In the genomic region with DNA sequence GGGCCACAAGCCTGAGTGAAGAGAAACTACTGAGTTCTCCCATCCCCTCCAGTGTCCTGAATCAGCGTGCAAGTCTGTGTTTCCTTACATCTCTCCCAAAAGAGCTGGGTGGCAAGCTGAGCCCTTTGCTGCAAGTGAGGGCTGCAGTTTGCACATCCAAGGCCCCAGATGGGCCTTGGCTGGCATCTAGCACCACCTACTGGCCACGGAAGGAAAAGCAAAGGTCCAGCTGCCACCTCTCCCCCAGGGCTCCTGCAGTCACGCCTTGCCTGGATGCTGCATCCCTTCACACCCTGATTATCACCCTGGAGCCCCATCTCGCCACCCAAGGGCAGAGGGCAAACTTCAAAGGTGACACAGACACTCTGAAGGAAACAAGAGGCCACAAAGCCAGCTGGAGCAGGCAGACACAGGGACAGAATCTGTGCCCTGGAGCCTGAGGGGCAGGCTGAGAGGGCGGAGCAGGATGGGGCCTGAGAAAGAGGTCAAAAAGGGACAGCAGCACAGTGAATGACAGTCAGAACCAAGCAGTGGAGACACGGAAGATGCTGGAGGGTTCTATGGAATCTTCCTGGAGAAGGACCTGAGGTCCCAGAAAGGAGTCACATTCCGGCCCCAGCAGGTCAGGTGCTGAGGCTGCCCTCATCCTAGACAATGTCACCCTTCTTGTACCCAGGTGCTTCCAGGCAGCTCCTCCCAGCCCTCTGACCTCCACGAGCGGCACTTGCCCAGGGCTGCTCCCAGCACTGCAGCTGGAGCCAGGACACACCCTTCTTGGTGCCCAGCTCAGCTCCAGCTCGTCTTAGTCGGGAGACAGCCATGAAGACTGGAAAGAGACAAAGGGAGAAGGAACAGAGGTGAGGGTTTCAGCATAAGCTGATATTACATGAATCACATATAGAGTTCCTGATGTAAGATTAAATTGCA, we compare ENCODE assay signal across 8 cellular contexts. TPM values are rescaled to one million over a fixed set of nuclear protein-coding genes. Genes with fewer than 3 reads are reported as not detected.
DNase-seq lines count a peak whose midpoint lies in the region; ATAC-seq, FAIRE-seq and TF ChIP-seq lines count a peak whose summit lies in the region.

No MANE protein-coding gene starts in this region.

- FAIRE-seq in GM12892 (lab: Jason Lieb, UNC): peak; percentile 74

- no peak for TF ChIP-seq POLR2A in GM12892 (IDR thresholded peaks at IDR 0.05; ENCODE audit: low read depth, low read length)

- TF ChIP-seq CTCF in AG04450 (IDR thresholded peaks at IDR 0.05; ENCODE audit: low read depth, low read length) (peak; percentile 90), fibroblast of villous mesenchyme (IDR thresholded peaks at IDR 0.05; ENCODE audit: insufficient read depth, low read depth, low read length) (peak; percentile 89), osteocyte (IDR thresholded peaks at IDR 0.05) (peak; percentile 78), upper lobe of right lung (IDR thresholded peaks at IDR 0.05) (peak; percentile 82)

- H3K4me3 ChIP-seq in AG04450 (ENCODE audit: low read depth, low read length): no peak overlapping the region
- no peak overlapping the region for H3K4me3 ChIP-seq in NT2/D1 (ENCODE audit: insufficient read length, low read depth)
- no peak overlapping the region for H3K4me3 ChIP-seq in fibroblast of villous mesenchyme (ENCODE audit: low read depth, low read length)
- no peak overlapping the region for H3K4me3 ChIP-seq in upper lobe of right lung

- DNase-seq in AG04450 (ENCODE audit: low read depth, low spot score): peak; percentile 21
- peak; percentile 69 for DNase-seq in GM12892 (ENCODE audit: insufficient read length)
- peak; percentile 68 for DNase-seq in NT2/D1 (ENCODE audit: low read depth, low spot score)
- DNase-seq in activated T-helper 1 cell treated with anti-CD3 and anti-CD28 coated beads, Interleukin-12 subunit alpha, Interleukin-12 subunit beta, Interleukin-2, Interleukin-4 antibody, amounts not matched to agents 30 ng/mL and 10 ng/mL and 1 ng/mL, durations not matched to agents 14 hours and 24 hours and 36 hours (ENCODE audit: low spot score): peak; percentile 22
- DNase-seq in fibroblast of villous mesenchyme (ENCODE audit: low read depth): peak; percentile 46
- DNase-seq in osteocyte (ENCODE audit: extremely low spot score, unreplicated experiment): no peak
- peak; percentile 74 for DNase-seq in upper lobe of right lung

- no peak overlapping the region for H3K27ac Mint-ChIP-seq in activated T-helper 1 cell treated with anti-CD3 and anti-CD28 coated beads, Interleukin-12 subunit alpha, Interleukin-12 subunit beta, Interleukin-2, Interleukin-4 antibody, amounts not matched to agents 30 ng/mL and 10 ng/mL and 1 ng/mL, durations not matched to agents 14 hours and 24 hours and 36 hours
- no peak overlapping the region for H3K27ac Mint-ChIP-seq in osteocyte (ENCODE audit: unreplicated experiment)

- CTCF ChIA-PET in AG04450 (lab: Charles Lee): interaction anchor here (0.6 to 2.2 kb wide), 14 partner anchors 9 to 1360 kb away, joined by 3 to 12 read pairs (median 4); no protein-coding TSS in a partner anchor

- H3K36me3 ChIP-seq in NT2/D1 (ENCODE audit: insufficient read depth, insufficient read length, low read length) (no peaks in the 10 kb centered on the region), upper lobe of right lung (no peaks in the 10 kb centered on the region)

- H3K9me3 ChIP-seq in AG04450 (ENCODE audit: control insufficient read depth, insufficient read depth, low read length) (no peaks in the 10 kb centered on the region), NT2/D1 (ENCODE audit: insufficient read depth, low read length) (no peaks in the 10 kb centered on the region), upper lobe of right lung (no peaks in the 10 kb centered on the region)

- POLR2A ChIA-PET in AG04450 (lab: Yijun Ruan, JAX): no interaction called here

- no peak overlapping the region for H3K9ac ChIP-seq in NT2/D1 (ENCODE audit: insufficient read length, low read depth)

- H3K4me3 Mint-ChIP-seq in activated T-helper 1 cell treated with anti-CD3 and anti-CD28 coated beads, Interleukin-12 subunit alpha, Interleukin-12 subunit beta, Interleukin-2, Interleukin-4 antibody, amounts not matched to agents 30 ng/mL and 10 ng/mL and 1 ng/mL, durations not matched to agents 14 hours and 24 hours and 36 hours: no peak overlapping the region
- no peak overlapping the region for H3K4me3 Mint-ChIP-seq in osteocyte (ENCODE audit: unreplicated experiment)

- no peaks in the 10 kb centered on the region for H3K4me1 Mint-ChIP-seq in activated T-helper 1 cell treated with anti-CD3 and anti-CD28 coated beads, Interleukin-12 subunit alpha, Interleukin-12 subunit beta, Interleukin-2, Interleukin-4 antibody, amounts not matched to agents 30 ng/mL and 10 ng/mL and 1 ng/mL, durations not matched to agents 14 hours and 24 hours and 36 hours (ENCODE audit: low read depth)
- no peaks in the 10 kb centered on the region for H3K4me1 Mint-ChIP-seq in osteocyte (ENCODE audit: unreplicated experiment)

- H3K36me3 Mint-ChIP-seq in activated T-helper 1 cell treated with anti-CD3 and anti-CD28 coated beads, Interleukin-12 subunit alpha, Interleukin-12 subunit beta, Interleukin-2, Interleukin-4 antibody, amounts not matched to agents 30 ng/mL and 10 ng/mL and 1 ng/mL, durations not matched to agents 14 hours and 24 hours and 36 hours (ENCODE audit: low read depth): no peaks in the 10 kb centered on the region
- no peaks in the 10 kb centered on the region for H3K36me3 Mint-ChIP-seq in osteocyte (ENCODE audit: unreplicated experiment)

- H3K27ac ChIP-seq in AG04450 (ENCODE audit: low read depth, low read length) (no peak overlapping the region), upper lobe of right lung (no peak overlapping the region)

- no peaks in the 10 kb centered on the region for H3K27me3 ChIP-seq in AG04450 (ENCODE audit: control insufficient read depth, insufficient read depth, low read length)
- H3K27me3 ChIP-seq in NT2/D1 (ENCODE audit: insufficient read depth, insufficient read length): no peaks in the 10 kb centered on the region
- peaks cover 11% of the 10 kb centered on the region for H3K27me3 ChIP-seq in upper lobe of right lung

- H3K27me3 Mint-ChIP-seq in activated T-helper 1 cell treated with anti-CD3 and anti-CD28 coated beads, Interleukin-12 subunit alpha, Interleukin-12 subunit beta, Interleukin-2, Interleukin-4 antibody, amounts not matched to agents 30 ng/mL and 10 ng/mL and 1 ng/mL, durations not matched to agents 14 hours and 24 hours and 36 hours (ENCODE audit: insufficient read depth): peaks cover 14% of the 10 kb centered on the region
- H3K27me3 Mint-ChIP-seq in osteocyte (ENCODE audit: unreplicated experiment): peaks cover 7% of the 10 kb centered on the region

- no peaks in the 10 kb centered on the region for H3K9me3 Mint-ChIP-seq in activated T-helper 1 cell treated with anti-CD3 and anti-CD28 coated beads, Interleukin-12 subunit alpha, Interleukin-12 subunit beta, Interleukin-2, Interleukin-4 antibody, amounts not matched to agents 30 ng/mL and 10 ng/mL and 1 ng/mL, durations not matched to agents 14 hours and 24 hours and 36 hours
- H3K9me3 Mint-ChIP-seq in osteocyte (ENCODE audit: unreplicated experiment): no peaks in the 10 kb centered on the region

- H3K4me1 ChIP-seq in NT2/D1 (ENCODE audit: insufficient read depth, insufficient read length): no peaks in the 10 kb centered on the region
- no peaks in the 10 kb centered on the region for H3K4me1 ChIP-seq in upper lobe of right lung

- intact Hi-C loops in activated T-helper 1 cell treated with anti-CD3 and anti-CD28 coated beads, Interleukin-12 subunit alpha, Interleukin-12 subunit beta, Interleukin-2, Interleukin-4 antibody, amounts not matched to agents 30 ng/mL and 10 ng/mL and 1 ng/mL, durations not matched to agents 14 hours and 24 hours and 36 hours (cut with micrococcal nuclease): loop anchor here (1.0 to 10.0 kb wide), 2 partner anchors 30 to 180 kb away; no protein-coding TSS in a partner anchor
- intact Hi-C loops in upper lobe of right lung (cut with DNase I): no loop called here

- peak; percentile 80 for ATAC-seq in HG02981 (IDR thresholded peaks at IDR 0.05; ENCODE audit: unreplicated experiment)
- ATAC-seq in upper lobe of right lung: peak; percentile 77

RNA-seq across cellular contexts. Expression of a gene that starts 18.3 kb away (rescaled TPM):
- polyA plus RNA-seq in AG04450 (2011; rRNA removed): 0.14 and 0.21 TPM in 2 replicates
- polyA minus RNA-seq in AG04450 (2011; rRNA and poly(A)+ RNA removed): 0.13 and 0.32 TPM in 2 replicates
- polyA plus RNA-seq in GM12892 (2012; ENCODE audit: missing spikeins): not detected
- total RNA-seq in activated T-helper 1 cell treated with anti-CD3 and anti-CD28 coated beads, Interleukin-12 subunit alpha, Interleukin-12 subunit beta, Interleukin-2, Interleukin-4 antibody, amounts not matched to agents 30 ng/mL and 10 ng/mL and 1 ng/mL, durations not matched to agents 14 hours and 24 hours and 36 hours: 0.24 and 0.29 TPM in 2 replicates
- total RNA-seq in fibroblast of villous mesenchyme: 0.32 TPM in 1 of 2 replicates, not detected in the other
- total RNA-seq in osteocyte: not detected in 2 replicates
- total RNA-seq in upper lobe of right lung: 2.8 TPM
